Comparison of ENCODE assay signal across 26 cellular contexts in genomic region chr9:106897681-106898080, GRCh38. TPM values are rescaled to one million over a fixed set of nuclear protein-coding genes. Genes with fewer than 3 reads are reported as not detected.
A peak's percentile ranks its signal among the peaks of the same experiment; 100 is the strongest.
DNase-seq lines count a peak whose midpoint lies in the region; ATAC-seq and TF ChIP-seq lines count a peak whose summit lies in the region.
"Had no signal": no experiment of that assay in that cellular context is flagged by ENCODE, and none has a peak within 500 bp of the region (broad histone marks: within the 10 kb centered on the region; RNA-seq: fewer than 3 reads in every experiment).

No MANE protein-coding gene starts in this region.

- peak overlapping the region; percentile 36 for H3K4me2 ChIP-seq in GM23248 (ENCODE audit: unreplicated experiment)

- no peak for DNase-seq in GM23248
- DNase-seq in NCI-H82 treated with DMSO at 0.1 percent for 48 hours (lab: John Stamatoyannopoulos, UW; ENCODE audit: unreplicated experiment): peak; percentile 75
- no peak for DNase-seq in right cardiac atrium
- no peak for DNase-seq in sigmoid colon
- DNase-seq in stimulated activated CD4-positive, alpha-beta T cell treated with anti-CD3 and anti-CD28 coated beads, Interleukin-1b, Interleukin-23, amount 100 ng/mL, for 48 hours: no peak
- DNase-seq in kidney tubule cell (ENCODE audit: low spot score): no peak
- no peak for DNase-seq in NCI-H1048 (lab: John Stamatoyannopoulos, UW)
- DNase-seq: activated CD4-positive, CD25-positive, alpha-beta regulatory T cell; activated naive CD4-positive, alpha-beta T cell treated with anti-CD3 and anti-CD28 coated beads for 36 hours; effector CD4-positive, alpha-beta T cell; head of caudate nucleus; Karpas-422; left colon; mesendoderm; MV-4-11; naive B cell; NCI-H1694 treated with DMSO at 0.1 percent for 48 hours; NCI-H2171; NCI-H510A; occipital lobe; SIG-M5; spleen; stimulated activated CD4-positive, alpha-beta T cell treated with anti-CD3 and anti-CD28 coated beads, Interleukin-4, amount 100 ng/mL, for 1 hour had no signal

- ATAC-seq in right cardiac atrium: no peak
- ATAC-seq in HG02981 (IDR thresholded peaks at IDR 0.05; ENCODE audit: unreplicated experiment): no peak
- ATAC-seq: GM12878, left colon had no signal

- H3K79me2 ChIP-seq in GM23248 (ENCODE audit: insufficient read depth): no peaks in the 10 kb centered on the region

- intact Hi-C loops in right cardiac atrium (cut with DNase I) (no loop called here), sigmoid colon (cut with DNase I) (no loop called here)

- in situ Hi-C loops in GM23248 (cut with MboI): no loop called here

- no peak overlapping the region for H3K9ac ChIP-seq in GM23248

- H3K36me3 ChIP-seq in GM23248 (ENCODE audit: low read depth) (no peaks in the 10 kb centered on the region), sigmoid colon (no peaks in the 10 kb centered on the region)
- H3K36me3 ChIP-seq: spleen had no signal

- H3K9me3 ChIP-seq in GM23248 (ENCODE audit: low read depth): no peaks in the 10 kb centered on the region
- no peaks in the 10 kb centered on the region for H3K9me3 ChIP-seq in right cardiac atrium (ENCODE audit: control insufficient read depth, low read length)
- H3K9me3 ChIP-seq in sigmoid colon: no peaks in the 10 kb centered on the region

- no peaks in the 10 kb centered on the region for H4K20me1 ChIP-seq in GM23248 (ENCODE audit: insufficient read depth)

- 99 to 100% methylated on average over 3 of the region's 3 CpGs for WGBS in GM23248 (ENCODE audit: low coverage in 1 of 2, low lambda C conversion rate in 2 of 2, missing lambda C conversion rate in 2 of 2), 2 experiments
- WGBS in right cardiac atrium: 73% methylated on average over 3 of the region's 3 CpGs
- WGBS in sigmoid colon, 2 donors: 81 to 86% methylated on average over 3 of the region's 3 CpGs

- H3K27ac ChIP-seq in GM23248 (no peak overlapping the region), right cardiac atrium (ENCODE audit: low read length) (peak overlapping the region; percentile 8), sigmoid colon (peak overlapping the region; percentile 25 to 71 (median 54))
- H3K27ac ChIP-seq: C4-2B, spleen had no signal

- no peak for TF ChIP-seq EP300 in sigmoid colon (IDR thresholded peaks at IDR 0.05)

- TF ChIP-seq CTCF in sigmoid colon (IDR thresholded peaks at IDR 0.05): no peak

- no peaks in the 10 kb centered on the region for H3K27me3 ChIP-seq in GM23248 (replicated peaks; ENCODE audit: insufficient read depth)
- no peaks in the 10 kb centered on the region for H3K27me3 ChIP-seq in right cardiac atrium (ENCODE audit: control insufficient read depth, insufficient read depth)
- H3K27me3 ChIP-seq in sigmoid colon: no peaks in the 10 kb centered on the region
- H3K27me3 ChIP-seq: spleen had no signal

- peaks cover 29% of the 10 kb centered on the region for H3F3A ChIP-seq in GM23248 (ENCODE audit: insufficient read depth)

- TF ChIP-seq POLR2A in sigmoid colon (IDR thresholded peaks at IDR 0.05): no peak

- no peaks in the 10 kb centered on the region for H3K9me2 ChIP-seq in GM23248 (ENCODE audit: insufficient read depth)

- no peak overlapping the region for H2AFZ ChIP-seq in GM23248

- H3K4me3 ChIP-seq in GM23248: no peak overlapping the region
- H3K4me3 ChIP-seq in right cardiac atrium (ENCODE audit: low read length): no peak overlapping the region
- no peak overlapping the region for H3K4me3 ChIP-seq in sigmoid colon
- H3K4me3 ChIP-seq: GM12878, spleen had no signal

- H3K4me1 ChIP-seq in GM23248 (ENCODE audit: insufficient read depth) (peaks cover 23% of the 10 kb centered on the region), right cardiac atrium (ENCODE audit: control insufficient read depth, insufficient read depth, low read length) (peaks cover 4% of the 10 kb centered on the region), sigmoid colon (peaks cover 0 to 48% (median 40%) of the 10 kb centered on the region in 4 donors)

RNA-seq across cellular contexts. Expression of gene ZNF462, which starts 34.7 kb away (rescaled TPM):
- total RNA-seq in GM23248 (2014; rRNA removed; shearing (Covaris generic)): 2.5 and 5.0 TPM in 2 replicates
- 1.1 and 1.5 TPM in 2 replicates for polyA plus RNA-seq in GM23248 (2016; fragmentation: Nextera tagmentation; extraction: Ambion mirVana)
- total RNA-seq in right cardiac atrium: 10 to 100 TPM; 29.0 to 34.6 (median 31.8) TPM
- 5.2 TPM for polyA plus RNA-seq in right cardiac atrium
- total RNA-seq in sigmoid colon: 10 to 100 TPM; 21.7 to 33.8 (median 25.6) TPM
- polyA plus RNA-seq in sigmoid colon: 1 to 10 TPM in 2 of 3 donors, under 1 TPM in 1; 0.60 to 6.2 (median 2.5) TPM
